13 cellular contexts compared by ENCODE assay signal in genomic region chr1:25926731-25927496, GRCh38. TPM values are rescaled to one million over a fixed set of nuclear protein-coding genes. Genes with fewer than 3 reads are reported as not detected.
A peak's percentile ranks its signal among the peaks of the same experiment; 100 is the strongest.
DNase-seq lines count a peak whose midpoint lies in the region; ATAC-seq and TF ChIP-seq lines count a peak whose summit lies in the region.
"Had no signal": no experiment of that assay in that cellular context is flagged by ENCODE, and none has a peak within 500 bp of the region (broad histone marks: within the 10 kb centered on the region; RNA-seq: fewer than 3 reads in every experiment).

No MANE protein-coding gene starts in this region.

- TF ChIP-seq CTCF in stomach (IDR thresholded peaks at IDR 0.05): no peak

- H3K9me3 ChIP-seq in stomach: no peaks in the 10 kb centered on the region
- H3K9me3 ChIP-seq: mucosa of descending colon, transverse colon had no signal

- 52 to 72% (median 59%) methylated on average over 8 to 13 of the region's 13 CpGs for WGBS in stomach, 5 donors

- no peaks in the 10 kb centered on the region for H3K36me3 ChIP-seq in stomach
- H3K36me3 ChIP-seq: transverse colon had no signal

- no peak overlapping the region for H3K4me3 ChIP-seq in stomach
- H3K4me3 ChIP-seq: mucosa of descending colon, transverse colon had no signal

- no peaks in the 10 kb centered on the region for H3K36me3 Mint-ChIP-seq in stimulated activated memory B cell treated with anti-CD40 and anti-IgM and Interleukin-4, amounts not matched to agents 10 μg/mL and 1 μg/mL and 100 μg/mL, for 72 hours

- TF ChIP-seq EP300 in stomach (IDR thresholded peaks at IDR 0.05): no peak

- ATAC-seq in GM18858 (IDR thresholded peaks at IDR 0.05; ENCODE audit: unreplicated experiment): no peak
- no peak for ATAC-seq in stimulated activated memory B cell treated with anti-CD40 and anti-IgM and Interleukin-4, amounts not matched to agents 10 μg/mL and 1 μg/mL and 100 μg/mL, for 72 hours
- ATAC-seq: activated naive CD8-positive, alpha-beta T cell treated with anti-CD3 and anti-CD28 coated beads, Interleukin-2, amount 50 U/mL, for 24 hours; mucosa of descending colon; Right ventricle myocardium inferior had no signal

- no peak overlapping the region for H3K4me3 Mint-ChIP-seq in stimulated activated memory B cell treated with anti-CD40 and anti-IgM and Interleukin-4, amounts not matched to agents 10 μg/mL and 1 μg/mL and 100 μg/mL, for 72 hours
- H3K4me3 Mint-ChIP-seq: activated naive CD8-positive, alpha-beta T cell treated with anti-CD3 and anti-CD28 coated beads, Interleukin-2, amount 50 U/mL, for 24 hours had no signal

- intact Hi-C loops in stomach (cut with DNase I; ENCODE audit: low total_unique reads): no loop called here

- peaks cover 70% of the 10 kb centered on the region for H3K27me3 Mint-ChIP-seq in stimulated activated memory B cell treated with anti-CD40 and anti-IgM and Interleukin-4, amounts not matched to agents 10 μg/mL and 1 μg/mL and 100 μg/mL, for 72 hours

- TF ChIP-seq POLR2A in stomach (IDR thresholded peaks at IDR 0.05): no peak

- no peak overlapping the region for H3K27ac ChIP-seq in stomach
- H3K27ac ChIP-seq: transverse colon had no signal

- DNase-seq in NCI-H1417 (lab: John Stamatoyannopoulos, UW) (peak in 2 of 3 experiments; percentile 78 to 88), NCI-H1417 treated with DMSO at 0.1 percent for 48 hours (lab: John Stamatoyannopoulos, UW) (no peak), SHP77 treated with DMSO at 0.1 percent for 48 hours (lab: John Stamatoyannopoulos, UW) (peak; percentile 1), hypothalamus (lab: John Stamatoyannopoulos, UW) (peak in 42 of 51 donors; percentile 11 to 73 (median 44)), retina (peak; percentile 75), stomach (no peak)
- DNase-seq: activated naive CD8-positive, alpha-beta T cell treated with anti-CD3 and anti-CD28 coated beads, Interleukin-2, amount 50 U/mL, for 24 hours; effector CD4-positive, alpha-beta T cell; mucosa of descending colon; transverse colon had no signal

- no peaks in the 10 kb centered on the region for H3K9me3 Mint-ChIP-seq in stimulated activated memory B cell treated with anti-CD40 and anti-IgM and Interleukin-4, amounts not matched to agents 10 μg/mL and 1 μg/mL and 100 μg/mL, for 72 hours
- H3K9me3 Mint-ChIP-seq: activated naive CD8-positive, alpha-beta T cell treated with anti-CD3 and anti-CD28 coated beads, Interleukin-2, amount 50 U/mL, for 24 hours had no signal

- H3K4me1 ChIP-seq in stomach: peaks cover 14 to 24% (median 19%) of the 10 kb centered on the region in 4 donors

- H3K27ac Mint-ChIP-seq in stimulated activated memory B cell treated with anti-CD40 and anti-IgM and Interleukin-4, amounts not matched to agents 10 μg/mL and 1 μg/mL and 100 μg/mL, for 72 hours: no peak overlapping the region
- H3K27ac Mint-ChIP-seq: activated naive CD8-positive, alpha-beta T cell treated with anti-CD3 and anti-CD28 coated beads, Interleukin-2, amount 50 U/mL, for 24 hours had no signal

- peaks cover 15% of the 10 kb centered on the region for H3K4me1 Mint-ChIP-seq in stimulated activated memory B cell treated with anti-CD40 and anti-IgM and Interleukin-4, amounts not matched to agents 10 μg/mL and 1 μg/mL and 100 μg/mL, for 72 hours

- H3K27me3 ChIP-seq in stomach: peaks cover 0 to 43% (median 0%) of the 10 kb centered on the region in 3 donors

RNA-seq across cellular contexts. Expression of gene STMN1, which starts 20.7 kb away (rescaled TPM):
- total RNA-seq in stomach: 10 to 100 TPM; 25.9 to 74.2 (median 44.6) TPM
- 100 to 1,000 TPM in 2 of 3 donors, 10 to 100 TPM in 1; 79.0 to 109 (median 108) TPM for polyA plus RNA-seq in stomach

RNA-seq across cellular contexts. Expression of gene PAQR7, which starts 51.4 kb away (rescaled TPM):
- total RNA-seq in stomach: 1 to 10 TPM; 1.8 to 9.9 (median 5.3) TPM
- polyA plus RNA-seq in stomach: 10 to 100 TPM in 1 of 3 donors, 1 to 10 TPM in 2; 4.3 to 10.5 (median 5.4) TPM

Comparison
In these comparisons a context has a peak if more than half of its experiments do, and no peak if none do; other contexts are left out.
1. DNase-seq: peak in NCI-H1417 (2 of 3), SHP77 treated with DMSO at 0.1 percent for 48 hours (single experiment), hypothalamus (42 of 51) and retina (single experiment); none in NCI-H1417 treated with DMSO at 0.1 percent for 48 hours (single experiment) and stomach (single experiment).